17 cellular contexts compared by ENCODE assay signal in genomic region chr13:29958476-29958875, GRCh38.
"Had no signal": no experiment of that assay in that cellular context is flagged by ENCODE, and none has a peak within 500 bp of the region (broad histone marks: within the 10 kb centered on the region; RNA-seq: fewer than 3 reads in every experiment).

No MANE protein-coding gene starts in this region.

- H3K9me3 ChIP-seq: ascending aorta, breast epithelium, esophagus muscularis mucosa, lower lobe of right lung, pancreas, spleen had no signal

- DNase-seq: activated CD4-positive, alpha-beta T cell treated with anti-CD3 and anti-CD28 coated beads, Interleukin-2, amount 50 U/mL, for 4 hours; activated naive CD4-positive, alpha-beta T cell treated with Interleukin-2 at 50 U/mL for 16 hours; activated T-cell treated with anti-CD3 and anti-CD28 coated beads, Interleukin-2, amount 50 U/mL, for 72 hours; dorsolateral prefrontal cortex; left colon; lower lobe of right lung; pancreas; spleen had no signal

- H3K27ac Mint-ChIP-seq: activated T-cell treated with anti-CD3 and anti-CD28 coated beads, Interleukin-2, amount 50 U/mL, for 72 hours; neural progenitor cell had no signal

- H3K4me1 ChIP-seq: ascending aorta, breast epithelium, lower lobe of right lung, pancreas had no signal

- H3K27ac ChIP-seq: ascending aorta, breast epithelium, dorsolateral prefrontal cortex, esophagus muscularis mucosa, lower lobe of right lung, neural progenitor cell, pancreas, SK-N-MC, spleen had no signal

- H3K36me3 Mint-ChIP-seq: neural progenitor cell had no signal

- H3K4me3 Mint-ChIP-seq: activated T-cell treated with anti-CD3 and anti-CD28 coated beads, Interleukin-2, amount 50 U/mL, for 72 hours; neural progenitor cell had no signal

- H3K36me3 ChIP-seq: ascending aorta, breast epithelium, esophagus muscularis mucosa, lower lobe of right lung, neural progenitor cell, pancreas, spleen had no signal

- ATAC-seq: activated CD4-positive, CD25-positive, alpha-beta regulatory T cell treated with anti-CD3 and anti-CD28 coated beads, Interleukin-2, amount 50 U/mL, for 24 hours; left colon; lower lobe of right lung; pancreas; sciatic nerve had no signal

- H3K9me3 Mint-ChIP-seq: activated T-cell treated with anti-CD3 and anti-CD28 coated beads, Interleukin-2, amount 50 U/mL, for 72 hours had no signal

- H3K27me3 ChIP-seq: ascending aorta, breast epithelium, neural progenitor cell, pancreas had no signal

- FAIRE-seq: islet of Langerhans, pancreas, urothelium cell line had no signal

- H3K4me3 ChIP-seq: ascending aorta, breast epithelium, esophagus muscularis mucosa, lower lobe of right lung, neural progenitor cell, pancreas, SK-N-MC, spleen had no signal
